ENCODE assay signal across 1 cellular context in genomic region chr13:34161829-34162544, GRCh38.
TF ChIP-seq lines count a peak whose summit lies in the region.

No MANE protein-coding gene starts in this region.

TF ChIP-seq in H1, 55 proteins besides CTCF, POLR2A, EP300 and RAD21:
- TF ChIP-seq SIX5 (IDR thresholded peaks at IDR 0.05; ENCODE audit: low read depth, low read length) (no peak), CEBPB (IDR thresholded peaks at IDR 0.05; ENCODE audit: low read depth, low read length) (no peak), USF2 (IDR thresholded peaks at IDR 0.05; ENCODE audit: low read length) (no peak), KDM5A (IDR thresholded peaks at IDR 0.05; ENCODE audit: low read length) (no peak), BRCA1 (IDR thresholded peaks at IDR 0.05; ENCODE audit: low read depth, low read length) (no peak)
